In the genomic region with DNA sequence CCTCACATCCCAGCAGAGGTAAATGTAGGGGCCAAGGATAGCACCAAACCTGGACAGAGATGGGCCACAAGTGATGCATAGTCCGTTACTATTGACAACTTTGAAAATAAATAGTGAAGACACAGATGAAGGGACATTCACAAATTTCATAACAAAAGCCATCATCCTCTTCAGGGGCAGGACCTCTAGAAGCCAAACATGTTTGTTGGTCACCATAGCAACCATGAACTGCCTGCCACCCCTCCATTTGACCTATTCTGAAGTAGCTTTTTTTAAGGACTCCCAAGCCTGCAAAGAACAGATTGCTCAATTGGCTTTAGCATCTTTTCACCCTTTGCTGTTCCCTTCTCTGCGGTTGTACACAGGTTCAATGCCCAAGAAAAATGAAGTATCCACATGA, we compare ENCODE assay signal across 13 cellular contexts. TPM values are rescaled to one million over a fixed set of nuclear protein-coding genes. Genes with fewer than 3 reads are reported as not detected.
DNase-seq lines count a peak whose midpoint lies in the region; ATAC-seq and TF ChIP-seq lines count a peak whose summit lies in the region.
"Had no signal": no experiment of that assay in that cellular context is flagged by ENCODE, and none has a peak within 500 bp of the region (broad histone marks: within the 10 kb centered on the region; RNA-seq: fewer than 3 reads in every experiment).

No MANE protein-coding gene starts in this region.

- H3K27me3 ChIP-seq in GM23248 (replicated peaks; ENCODE audit: insufficient read depth) (no peaks in the 10 kb centered on the region), smooth muscle cell (ENCODE audit: low read depth) (no peaks in the 10 kb centered on the region)
- H3K27me3 ChIP-seq: upper lobe of left lung had no signal

- DNase-seq in NCI-H82 (lab: John Stamatoyannopoulos, UW) = peak; percentile 71
- no peak for DNase-seq in NCI-H82 treated with DMSO at 0.1 percent for 48 hours (lab: John Stamatoyannopoulos, UW; ENCODE audit: unreplicated experiment)
- peak; percentile 54 for DNase-seq in GM23248
- DNase-seq in central memory CD4-positive, alpha-beta T cell = peak; percentile 29
- peak; percentile 30 for DNase-seq in natural killer cell
- no peak for DNase-seq in smooth muscle cell (lab: John Stamatoyannopoulos, UW; ENCODE audit: unreplicated experiment)
- DNase-seq in activated gamma-delta T cell (lab: John Stamatoyannopoulos, UW) = no peak
- DNase-seq: DMS79 treated with DMSO at 0.1 percent for 48 hours, head of caudate nucleus, NCI-H1092, NCI-H526 treated with DMSO at 0.1 percent for 48 hours, upper lobe of left lung had no signal

- H3K9me3 ChIP-seq in GM23248 (ENCODE audit: low read depth) (no peaks in the 10 kb centered on the region), smooth muscle cell (replicated peaks; ENCODE audit: low read depth) (no peaks in the 10 kb centered on the region)
- H3K9me3 ChIP-seq: upper lobe of left lung had no signal

- H3K27ac ChIP-seq in GM23248 (0 out of 2 replicates have a peak overlapping the region, but pooled peaks have one; percentile 26), smooth muscle cell (ENCODE audit: low read depth) (no peak overlapping the region)

- TF ChIP-seq CTCF in natural killer cell (IDR thresholded peaks at IDR 0.05) = no peak
- no peak for TF ChIP-seq CTCF in smooth muscle cell (IDR thresholded peaks at IDR 0.05; ENCODE audit: borderline replicate concordance, insufficient read depth, poor library complexity, severe bottlenecking)

- WGBS in GM23248 (ENCODE audit: low coverage in 1 of 2, low lambda C conversion rate in 2 of 2, missing lambda C conversion rate in 2 of 2), 2 experiments = 52 to 56% methylated on average over 2 of the region's 2 CpGs
- 91% methylated on average over 2 of the region's 2 CpGs for WGBS in smooth muscle cell (ENCODE audit: low lambda C conversion rate)

- H4K20me1 ChIP-seq in GM23248 (ENCODE audit: insufficient read depth) (no peaks in the 10 kb centered on the region), smooth muscle cell (ENCODE audit: low read depth) (no peaks in the 10 kb centered on the region)

- H3K27me3 Mint-ChIP-seq in natural killer cell (ENCODE audit: low read depth in 2 of 2) = no peaks in the 10 kb centered on the region

- H3K4me3 ChIP-seq in GM23248 (no peak overlapping the region), smooth muscle cell (no peak overlapping the region)
- H3K4me3 ChIP-seq: upper lobe of left lung had no signal

- H3K9me3 Mint-ChIP-seq in natural killer cell = peaks cover 0 to 4% of the 10 kb centered on the region in 2 donors

- peaks cover 86 to 91% of the 10 kb centered on the region in 2 donors for H3K4me1 Mint-ChIP-seq in natural killer cell

- H3K4me3 Mint-ChIP-seq in natural killer cell = peak overlapping the region; percentile 61

- H3K4me2 ChIP-seq in GM23248 (ENCODE audit: unreplicated experiment) (no peak overlapping the region), smooth muscle cell (no peak overlapping the region)

- H3K36me3 Mint-ChIP-seq in natural killer cell = no peaks in the 10 kb centered on the region

- H3K36me3 ChIP-seq in GM23248 (ENCODE audit: low read depth) (no peaks in the 10 kb centered on the region), smooth muscle cell (ENCODE audit: low read depth) (no peaks in the 10 kb centered on the region)
- H3K36me3 ChIP-seq: upper lobe of left lung had no signal

- ATAC-seq in natural killer cell (peak; percentile 18 to 41 (median 27)), HG03196 (IDR thresholded peaks at IDR 0.05; ENCODE audit: unreplicated experiment) (no peak)

- in situ Hi-C loops in GM23248 (cut with MboI) = no loop called here

- H3F3A ChIP-seq in GM23248 (ENCODE audit: insufficient read depth) (peaks cover 15% of the 10 kb centered on the region), smooth muscle cell (ENCODE audit: low read depth) (peaks cover 5% of the 10 kb centered on the region)

- H3K79me2 ChIP-seq in GM23248 (ENCODE audit: insufficient read depth) (no peaks in the 10 kb centered on the region), smooth muscle cell (ENCODE audit: low read depth) (no peaks in the 10 kb centered on the region)

- no peaks in the 10 kb centered on the region for H3K9me2 ChIP-seq in GM23248 (ENCODE audit: insufficient read depth)

- peak overlapping the region; percentile 57; the same call in 1 of the 2 replicates for H2AFZ ChIP-seq in GM23248
- H2AFZ ChIP-seq in smooth muscle cell (ENCODE audit: low read depth) = no peak overlapping the region

- intact Hi-C loops in natural killer cell (cut with micrococcal nuclease) = loop anchor here (5.0 kb wide), 3 partner anchors 114 to 439 kb away; a partner anchor contains a TSS

- H3K27ac Mint-ChIP-seq in natural killer cell = peak overlapping the region; percentile 91

- H3K9ac ChIP-seq in GM23248 = no peak overlapping the region
- no peak overlapping the region for H3K9ac ChIP-seq in smooth muscle cell (ENCODE audit: low read depth)

- H3K4me1 ChIP-seq in GM23248 (ENCODE audit: insufficient read depth) (peaks cover 28% of the 10 kb centered on the region), smooth muscle cell (ENCODE audit: low read depth) (peaks cover 13% of the 10 kb centered on the region)

RNA-seq across cellular contexts. Expression of a gene that starts 35.7 kb away (rescaled TPM):
- total RNA-seq in GM23248 (2014; rRNA removed; shearing (Covaris generic)) = 7.3 and 30.0 TPM in 2 replicates
- polyA plus RNA-seq in GM23248 (2016; fragmentation: Nextera tagmentation; extraction: Ambion mirVana) = 7.5 and 9.9 TPM in 2 replicates
- total RNA-seq in natural killer cell = 10 to 100 TPM; 21.3 to 36.2 (median 26.5) TPM
- 14.7 and 15.9 TPM in 2 replicates for total RNA-seq in smooth muscle cell
- 5.4 and 6.6 TPM in 2 replicates for polyA plus RNA-seq in smooth muscle cell

Comparison
In these comparisons a context has a peak if more than half of its experiments do, and no peak if none do; other contexts are left out.
1. DNase-seq: peak in NCI-H82 (single experiment), GM23248 (single experiment), central memory CD4-positive, alpha-beta T cell (single experiment) and natural killer cell (single experiment); none in NCI-H82 treated with DMSO at 0.1 percent for 48 hours (single experiment), smooth muscle cell (single experiment) and activated gamma-delta T cell (single experiment).